Comparison of ENCODE assay signal across 13 cellular contexts in genomic region chr1:115251856-115252255, GRCh38.
A peak's percentile ranks its signal among the peaks of the same experiment; 100 is the strongest.
DNase-seq lines count a peak whose midpoint lies in the region; FAIRE-seq and TF ChIP-seq lines count a peak whose summit lies in the region.
"Had no signal": no experiment of that assay in that cellular context is flagged by ENCODE, and none has a peak within 500 bp of the region (broad histone marks: within the 10 kb centered on the region; RNA-seq: fewer than 3 reads in every experiment).

No MANE protein-coding gene starts in this region.

- TF ChIP-seq POLR2A in esophagus squamous epithelium (IDR thresholded peaks at IDR 0.05): no peak

- intact Hi-C loops in esophagus squamous epithelium (cut with DNase I): no loop called here

- WGBS in esophagus squamous epithelium, 2 donors: 34 to 44% methylated on average over 2 of the region's 2 CpGs

- H3K27me3 ChIP-seq in fibroblast of lung (ENCODE audit: control insufficient read depth, insufficient read depth, low read length) (no peaks in the 10 kb centered on the region), SJCRH30 (no peaks in the 10 kb centered on the region), esophagus squamous epithelium (no peaks in the 10 kb centered on the region)
- H3K27me3 ChIP-seq: testis had no signal

- H3K36me3 ChIP-seq in fibroblast of lung (ENCODE audit: control insufficient read depth, insufficient read depth, low read length) (no peaks in the 10 kb centered on the region), SJCRH30 (no peaks in the 10 kb centered on the region), esophagus squamous epithelium (no peaks in the 10 kb centered on the region)

- H3K4me2 ChIP-seq in fibroblast of lung (ENCODE audit: extremely low read depth, insufficient read depth, low read length): peak overlapping the region; percentile 32

- no peak overlapping the region for H3K4me3 ChIP-seq in fibroblast of lung (replicated peaks in 1 of 4; ENCODE audit: control extremely low read depth in 1 of 4, insufficient read depth in 1 of 4, low read depth in 3 of 4, low read length in 4 of 4)
- no peak overlapping the region for H3K4me3 ChIP-seq in SJCRH30
- no peak overlapping the region for H3K4me3 ChIP-seq in esophagus squamous epithelium
- H3K4me3 ChIP-seq: coronary artery, testis had no signal

- H4K20me1 ChIP-seq in fibroblast of lung (ENCODE audit: control insufficient read depth, extremely low read depth, insufficient read depth, low read length): no peaks in the 10 kb centered on the region

- H3K27ac Mint-ChIP-seq in neural crest cell (ENCODE audit: unreplicated experiment): peak overlapping the region; percentile 35

- peak; percentile 81 for FAIRE-seq in D721Med (lab: Jason Lieb, UNC)

- no peaks in the 10 kb centered on the region for H3K79me2 ChIP-seq in fibroblast of lung (ENCODE audit: control insufficient read depth, insufficient read depth, low read length)

- POLR2A ChIA-PET in RWPE1 (lab: Yijun Ruan, JAX; ENCODE audit: low non-redundant PET): no interaction called here

- no peaks in the 10 kb centered on the region for H3K36me3 Mint-ChIP-seq in neural crest cell (ENCODE audit: low read depth)

- CTCF ChIA-PET in RWPE1 (lab: Yijun Ruan, JAX): interaction anchor here (0.8 kb wide), 1 partner anchor 106 kb away, joined by 5 read pairs; no protein-coding TSS in a partner anchor

- H3K9ac ChIP-seq in fibroblast of lung (ENCODE audit: insufficient read depth, low read length): no peak overlapping the region

- H3K9me3 ChIP-seq in fibroblast of lung (ENCODE audit: control insufficient read depth, insufficient read depth, low read depth, low read length): no peaks in the 10 kb centered on the region
- no peaks in the 10 kb centered on the region for H3K9me3 ChIP-seq in SJCRH30 (replicated peaks)
- peaks cover 0 to 6% (median 0%) of the 10 kb centered on the region in 3 donors for H3K9me3 ChIP-seq in esophagus squamous epithelium
- H3K9me3 ChIP-seq: testis had no signal

- H3K4me1 ChIP-seq in fibroblast of lung (ENCODE audit: control insufficient read depth, extremely low read depth, insufficient read depth, low read length) (peaks cover 4% of the 10 kb centered on the region), SJCRH30 (0 out of 2 replicates have a peak, but pooled peaks cover 4% of the 10 kb centered on the region), esophagus squamous epithelium (no peaks in the 10 kb centered on the region)
- H3K4me1 ChIP-seq: testis had no signal

- H2AFZ ChIP-seq in fibroblast of lung (ENCODE audit: low read length): no peak overlapping the region

- H3K27ac ChIP-seq in RWPE1 (no peak overlapping the region), fibroblast of lung (ENCODE audit: insufficient read depth, low read length) (peak overlapping the region; percentile 64), SJCRH30 (no peak overlapping the region), esophagus squamous epithelium (peak overlapping the region in 1 of 4 donors; percentile 36)
- H3K27ac ChIP-seq: coronary artery, testis had no signal

- in situ Hi-C loops in GM13976 (cut with MboI; ENCODE audit: low sequenced_read_pairs, unreplicated experiment): no loop called here

- no peaks in the 10 kb centered on the region for H3K27me3 Mint-ChIP-seq in neural crest cell (ENCODE audit: low read depth)

- peaks cover 11% of the 10 kb centered on the region for H3K9me3 Mint-ChIP-seq in neural crest cell

- TF ChIP-seq CTCF in D721Med (IDR thresholded peaks at IDR 0.05; ENCODE audit: insufficient read depth, missing control alignments) (no peak), RWPE1 (conservative IDR thresholded peaks at IDR 0.05; ENCODE audit: low read depth) (no peak), fibroblast of lung (conservative IDR thresholded peaks at IDR 0.05 in 1 of 2, IDR thresholded peaks at IDR 0.05 in 1 of 2; ENCODE audit: low read depth in 1 of 2, low read length in 2 of 2) (no peak), neural crest cell (conservative IDR thresholded peaks at IDR 0.05) (no peak), GM13976 (IDR thresholded peaks at IDR 0.05; ENCODE audit: borderline replicate concordance, control extremely low read depth, extremely low read depth, insufficient read depth, missing control alignments) (no peak), esophagus squamous epithelium (IDR thresholded peaks at IDR 0.05) (no peak)

- H3K4me3 Mint-ChIP-seq in neural crest cell: no peak overlapping the region

- H3K4me1 Mint-ChIP-seq in neural crest cell: no peaks in the 10 kb centered on the region

- no peak for DNase-seq in D721Med (ENCODE audit: insufficient read length, low spot score)
- peak; percentile 67 for DNase-seq in RWPE1 (ENCODE audit: low spot score)
- peak; percentile 93 to 96 for DNase-seq in fibroblast of lung (ENCODE audit: low read depth in 2 of 2)
- DNase-seq in neural crest cell (ENCODE audit: low read depth, low spot score): no peak
- DNase-seq in GM13976 (ENCODE audit: low spot score): no peak
- no peak for DNase-seq in SIG-M5 treated with dmso at 0.1 percent for 504 hours (lab: John Stamatoyannopoulos, UW; ENCODE audit: unreplicated experiment)
- DNase-seq in SJCRH30: no peak
- no peak for DNase-seq in esophagus squamous epithelium (lab: John Stamatoyannopoulos, UW)
- DNase-seq: activated CD8-positive, alpha-beta memory T cell treated with anti-CD3 and anti-CD28 coated beads, Interleukin-2, amount 50 U/mL, for 48 hours; DMS153; NCI-H345; testis had no signal

Comparison
In these comparisons a context has a peak if more than half of its experiments do, and no peak if none do; other contexts are left out.
1. DNase-seq: peak in RWPE1 (single experiment) and fibroblast of lung (2 of 2); none in D721Med (single experiment), neural crest cell (single experiment), GM13976 (single experiment), SIG-M5 treated with dmso at 0.1 percent for 504 hours (single experiment), SJCRH30 (0 of 2) and esophagus squamous epithelium (single experiment).